In genomic region chr19:39109641-39110040, GRCh38 we compare ENCODE assay signal across 1 cellular context.
TF ChIP-seq lines count a peak whose summit lies in the region.

No MANE protein-coding gene starts in this region.

TF ChIP-seq in HepG2, 621 proteins besides CTCF, POLR2A, EP300 and RAD21 (continued from another document):
- no peak for TF ChIP-seq FOXK2 (IDR thresholded peaks at IDR 0.05)
- TF ChIP-seq POLR2G (IDR thresholded peaks at IDR 0.05; ENCODE audit: low read depth, low read length) = no peak
- no peak for TF ChIP-seq ATF7 (IDR thresholded peaks at IDR 0.05)
- no peak for TF ChIP-seq ATF7 (CRISPR knock-in tag; IDR thresholded peaks at IDR 0.05)
- no peak for TF ChIP-seq LBX2 (CRISPR knock-in tag; IDR thresholded peaks at IDR 0.05; ENCODE audit: borderline replicate concordance)
- no peak for TF ChIP-seq PHB2 (IDR thresholded peaks at IDR 0.05; ENCODE audit: partially characterized antibody)
- TF ChIP-seq SRY (CRISPR knock-in tag; IDR thresholded peaks at IDR 0.05) = no peak
- TF ChIP-seq PLSCR1 (CRISPR knock-in tag; IDR thresholded peaks at IDR 0.05; ENCODE audit: borderline replicate concordance) = no peak
- TF ChIP-seq HBP1 (CRISPR knock-in tag; IDR thresholded peaks at IDR 0.05; ENCODE audit: low read depth) = no peak
- TF ChIP-seq ZNF556 (CRISPR knock-in tag; IDR thresholded peaks at IDR 0.05; ENCODE audit: borderline replicate concordance) = no peak
- no peak for TF ChIP-seq HNRNPUL1 (IDR thresholded peaks at IDR 0.05; ENCODE audit: low read depth, low read length)
- no peak for TF ChIP-seq SOX13 (IDR thresholded peaks at IDR 0.05)
- no peak for TF ChIP-seq SOX13 (CRISPR knock-in tag; conservative IDR thresholded peaks at IDR 0.05 in 1 of 2, IDR thresholded peaks at IDR 0.05 in 1 of 2)
- TF ChIP-seq ZMAT3 (CRISPR knock-in tag; conservative IDR thresholded peaks at IDR 0.05) = no peak
- no peak for TF ChIP-seq ZNF740 (CRISPR knock-in tag; IDR thresholded peaks at IDR 0.05)
- no peak for TF ChIP-seq PHF5A (CRISPR knock-in tag; IDR thresholded peaks at IDR 0.05; ENCODE audit: low read depth, unreplicated experiment)
